ENCODE assay signal across 8 cellular contexts in the genomic region with DNA sequence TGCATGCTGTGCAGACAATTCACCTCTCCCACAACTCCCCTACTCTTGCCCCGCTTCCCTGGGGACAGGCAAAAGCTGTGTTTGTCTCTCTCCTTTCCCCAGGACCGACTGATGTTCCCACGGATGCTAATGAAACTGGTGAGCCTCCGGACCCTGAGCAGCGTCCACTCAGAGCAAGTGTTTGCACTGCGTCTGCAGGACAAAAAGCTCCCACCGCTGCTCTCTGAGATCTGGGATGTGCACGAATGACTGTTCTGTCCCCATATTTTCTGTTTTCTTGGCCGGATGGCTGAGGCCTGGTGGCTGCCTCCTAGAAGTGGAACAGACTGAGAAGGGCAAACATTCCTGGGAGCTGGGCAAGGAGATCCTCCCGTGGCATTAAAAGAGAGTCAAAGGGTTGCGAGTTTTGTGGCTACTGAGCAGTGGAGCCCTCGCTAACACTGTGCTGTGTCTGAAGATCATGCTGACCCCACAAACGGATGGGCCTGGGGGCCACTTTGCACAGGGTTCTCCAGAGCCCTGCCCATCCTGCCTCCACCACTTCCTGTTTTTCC. TPM values are rescaled to one million over a fixed set of nuclear protein-coding genes. Genes with fewer than 3 reads are reported as not detected.
A peak's percentile ranks its signal among the peaks of the same experiment; 100 is the strongest.
DNase-seq lines count a peak whose midpoint lies in the region; ATAC-seq and TF ChIP-seq lines count a peak whose summit lies in the region.

No MANE protein-coding gene starts in this region.

- no peaks in the 10 kb centered on the region for H3K9me2 ChIP-seq in DOHH2 (replicated peaks; ENCODE audit: control insufficient read depth, low read length)
- no peaks in the 10 kb centered on the region for H3K9me2 ChIP-seq in PC-3 (replicated peaks; ENCODE audit: low read length)

- ATAC-seq in PC-3: no peak
- ATAC-seq in HG02623 (IDR thresholded peaks at IDR 0.05; ENCODE audit: unreplicated experiment): no peak
- no peak for ATAC-seq in GM21737 (IDR thresholded peaks at IDR 0.05; ENCODE audit: unreplicated experiment)

- H3K27me3 ChIP-seq in DOHH2 (ENCODE audit: control insufficient read depth, low read length) (no peaks in the 10 kb centered on the region), PC-3 (ENCODE audit: low read length) (no peaks in the 10 kb centered on the region), esophagus (ENCODE audit: control insufficient read depth in 1 of 2, insufficient read depth in 2 of 2, low read length in 2 of 2) (no peaks in the 10 kb centered on the region)

- no peak for DNase-seq in PC-3
- no peak for DNase-seq in retinal pigment epithelial cell (ENCODE audit: low read depth)
- DNase-seq in iPS-NIHi7 (ENCODE audit: extremely low spot score): no peak
- no peak for DNase-seq in C1 segment of cervical spinal cord (lab: John Stamatoyannopoulos, UW)

- no peak for TF ChIP-seq CTCF in DOHH2 (IDR thresholded peaks at IDR 0.05; ENCODE audit: low read depth, low read length, poor library complexity, severe bottlenecking)
- TF ChIP-seq CTCF in PC-3 (conservative IDR thresholded peaks at IDR 0.05; ENCODE audit: low read depth, low read length): no peak
- TF ChIP-seq CTCF in retinal pigment epithelial cell (conservative IDR thresholded peaks at IDR 0.05; ENCODE audit: low read depth, low read length): no peak

- peak overlapping the region; percentile 75 for H3K9ac ChIP-seq in PC-3 (ENCODE audit: low read length)

- H3K79me2 ChIP-seq in DOHH2 (ENCODE audit: control insufficient read depth, low read length): peaks cover 36% of the 10 kb centered on the region
- peaks cover 30% of the 10 kb centered on the region for H3K79me2 ChIP-seq in PC-3 (ENCODE audit: low read length)

- peaks cover 59% of the 10 kb centered on the region for H3K4me1 ChIP-seq in DOHH2 (ENCODE audit: control insufficient read depth, low read length)
- peaks cover 30% of the 10 kb centered on the region for H3K4me1 ChIP-seq in PC-3 (ENCODE audit: insufficient read depth, low read length)
- H3K4me1 ChIP-seq in esophagus (ENCODE audit: control insufficient read depth in 2 of 2, insufficient read depth in 2 of 2, low read length in 1 of 2): peaks cover 0 to 10% of the 10 kb centered on the region in 2 donors

- intact Hi-C loops in PC-3 (cut with micrococcal nuclease): loop anchor here (1.0 kb wide), 1 partner anchor 91 kb away; no protein-coding TSS in a partner anchor

- H3K4me2 ChIP-seq in DOHH2 (ENCODE audit: low read length) (peak overlapping the region; percentile 98), PC-3 (ENCODE audit: low read length) (peak overlapping the region; percentile 93)

- H3K27ac ChIP-seq in DOHH2 (ENCODE audit: low read depth, low read length) (peak overlapping the region; percentile 82), PC-3 (ENCODE audit: low read length) (peak overlapping the region; percentile 82), esophagus (ENCODE audit: low read depth in 2 of 2, low read length in 1 of 2) (peak overlapping the region; percentile 90 to 93)

- CTCF ChIA-PET in PC-3 (lab: Charles Lee): no interaction called here

- no TSS peak for BruUV-seq in PC-3 (replicated peaks; lab: Mats Ljungman, UMichigan)

- peaks cover 9% of the 10 kb centered on the region for H3F3A ChIP-seq in DOHH2 (ENCODE audit: control insufficient read depth, insufficient read depth)
- no peaks in the 10 kb centered on the region for H3F3A ChIP-seq in PC-3 (ENCODE audit: low read length, unreplicated experiment)

- H2AFZ ChIP-seq in PC-3 (ENCODE audit: low read length): peak overlapping the region; percentile 95

- H3K9me3 ChIP-seq in DOHH2 (ENCODE audit: control insufficient read depth, insufficient read depth, low read length): no peaks in the 10 kb centered on the region
- no peaks in the 10 kb centered on the region for H3K9me3 ChIP-seq in PC-3 (ENCODE audit: low read length)
- no peaks in the 10 kb centered on the region for H3K9me3 ChIP-seq in esophagus (ENCODE audit: control insufficient read depth in 2 of 2, insufficient read depth in 1 of 2, low read depth in 1 of 2, low read length in 1 of 2)

- no peaks in the 10 kb centered on the region for H3K36me3 ChIP-seq in DOHH2 (ENCODE audit: control insufficient read depth, low read length)
- no peaks in the 10 kb centered on the region for H3K36me3 ChIP-seq in PC-3 (ENCODE audit: low read depth, low read length)
- no peaks in the 10 kb centered on the region for H3K36me3 ChIP-seq in esophagus (ENCODE audit: control insufficient read depth in 2 of 2, insufficient read depth in 2 of 2, low read length in 1 of 2)

- H3K4me3 ChIP-seq in DOHH2 (ENCODE audit: low read length) (peak overlapping the region; percentile 91), PC-3 (ENCODE audit: low read length) (peak overlapping the region; percentile 71; the same call in 1 of the 2 replicates), esophagus (ENCODE audit: low read depth in 1 of 2, low read length in 2 of 2) (peak overlapping the region; percentile 80 to 82), retinal pigment epithelial cell (ENCODE audit: low read length) (peak overlapping the region; percentile 12)

- WGBS in esophagus, 2 donors: 51 to 55% methylated on average over 13 of the region's 13 CpGs

- POLR2A ChIA-PET in PC-3 (lab: Charles Lee; ENCODE audit: unreplicated experiment): no interaction called here

- H4K20me1 ChIP-seq in DOHH2 (ENCODE audit: control insufficient read depth, insufficient read depth, low read depth, low read length): peaks cover 27% of the 10 kb centered on the region
- peaks cover 14% of the 10 kb centered on the region; the same call in 1 of the 2 replicates for H4K20me1 ChIP-seq in PC-3 (ENCODE audit: low read length)

RNA-seq across cellular contexts. Expression of a gene that starts 1.4 kb away (rescaled TPM):
- 23.1 and 26.4 TPM in 2 replicates for total RNA-seq in PC-3 (2014; rRNA removed)
- polyA plus RNA-seq in esophagus: 10 to 100 TPM in 1 of 2 donors, 1 to 10 TPM in 1; 8.2 to 11.0 TPM

RNA-seq across cellular contexts. Expression of a gene that starts 10.7 kb away (rescaled TPM):
- 14.2 and 31.6 TPM in 2 replicates for total RNA-seq in PC-3 (2014; rRNA removed)
- polyA plus RNA-seq in esophagus: 10 to 100 TPM; 10.9 to 12.0 TPM

RNA-seq across cellular contexts. Expression of a gene that starts 19.9 kb away (rescaled TPM):
- total RNA-seq in PC-3 (2014; rRNA removed): 24.2 and 26.6 TPM in 2 replicates
- 10 to 100 TPM; 10.7 to 14.4 TPM for polyA plus RNA-seq in esophagus

RNA-seq across cellular contexts. Expression of a gene that starts 53.8 kb away (rescaled TPM):
- total RNA-seq in PC-3 (2014; rRNA removed): 45.4 and 54.5 TPM in 2 replicates
- polyA plus RNA-seq in esophagus: 10 to 100 TPM; 41.9 to 54.3 TPM

Comparison
In these comparisons a context has a peak if more than half of its experiments do, and no peak if none do; other contexts are left out.
1. H3K4me3 ChIP-seq: peak in every context shown above with its lines; median percentile 91 in DOHH2; 81 in esophagus; 71 in PC-3; 12 in retinal pigment epithelial cell.